In the genomic region with DNA sequence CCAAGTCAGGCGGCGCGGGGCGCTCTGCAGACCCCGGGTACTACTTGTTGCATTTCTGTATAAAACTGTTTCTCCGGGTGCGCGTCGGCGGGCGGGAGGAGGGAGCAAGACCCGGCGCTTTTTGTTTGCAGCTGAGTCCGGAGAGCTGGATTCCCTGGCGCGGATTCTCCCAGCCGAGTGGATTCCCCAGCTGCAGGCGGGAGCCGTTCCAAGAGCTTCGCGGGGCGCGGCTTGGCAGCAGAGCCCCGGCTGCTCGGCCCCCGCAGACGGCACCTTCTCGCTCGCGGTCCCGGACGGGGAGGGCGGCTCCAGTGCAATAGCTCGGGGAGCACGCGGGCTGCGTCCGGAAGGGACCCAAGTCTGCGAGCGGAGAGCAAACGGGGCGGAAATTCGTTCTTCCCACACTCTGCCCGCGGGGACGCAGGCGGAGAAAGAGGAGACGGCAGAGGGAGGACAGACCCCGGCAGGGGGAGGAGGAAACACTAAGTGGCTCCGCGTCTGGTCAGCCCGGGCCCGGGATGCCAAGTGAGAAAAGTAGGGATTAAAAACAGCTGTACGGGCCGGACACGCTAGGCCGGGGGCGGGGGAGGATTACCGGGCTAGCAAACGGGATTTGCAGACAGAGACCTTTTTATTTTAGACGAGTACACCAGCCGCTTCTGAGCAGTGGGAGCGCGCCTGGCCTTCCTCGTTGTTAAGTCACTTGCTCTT, we compare ENCODE assay signal across 8 cellular contexts. TPM values are rescaled to one million over a fixed set of nuclear protein-coding genes. Genes with fewer than 3 reads are reported as not detected.
DNase-seq lines count a peak whose midpoint lies in the region; ATAC-seq, FAIRE-seq and TF ChIP-seq lines count a peak whose summit lies in the region.

A gene with protein sequence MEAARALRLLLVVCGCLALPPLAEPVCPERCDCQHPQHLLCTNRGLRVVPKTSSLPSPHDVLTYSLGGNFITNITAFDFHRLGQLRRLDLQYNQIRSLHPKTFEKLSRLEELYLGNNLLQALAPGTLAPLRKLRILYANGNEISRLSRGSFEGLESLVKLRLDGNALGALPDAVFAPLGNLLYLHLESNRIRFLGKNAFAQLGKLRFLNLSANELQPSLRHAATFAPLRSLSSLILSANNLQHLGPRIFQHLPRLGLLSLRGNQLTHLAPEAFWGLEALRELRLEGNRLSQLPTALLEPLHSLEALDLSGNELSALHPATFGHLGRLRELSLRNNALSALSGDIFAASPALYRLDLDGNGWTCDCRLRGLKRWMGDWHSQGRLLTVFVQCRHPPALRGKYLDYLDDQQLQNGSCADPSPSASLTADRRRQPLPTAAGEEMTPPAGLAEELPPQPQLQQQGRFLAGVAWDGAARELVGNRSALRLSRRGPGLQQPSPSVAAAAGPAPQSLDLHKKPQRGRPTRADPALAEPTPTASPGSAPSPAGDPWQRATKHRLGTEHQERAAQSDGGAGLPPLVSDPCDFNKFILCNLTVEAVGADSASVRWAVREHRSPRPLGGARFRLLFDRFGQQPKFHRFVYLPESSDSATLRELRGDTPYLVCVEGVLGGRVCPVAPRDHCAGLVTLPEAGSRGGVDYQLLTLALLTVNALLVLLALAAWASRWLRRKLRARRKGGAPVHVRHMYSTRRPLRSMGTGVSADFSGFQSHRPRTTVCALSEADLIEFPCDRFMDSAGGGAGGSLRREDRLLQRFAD (minus strand): TSS at position 96 of the 711 bp plus-strand sequence. CDS start 284 bp downstream, outside the sequence.

- H3K9me3 ChIP-seq in endothelial cell of umbilical vein (replicated peaks; ENCODE audit: control insufficient read depth, insufficient read depth, low read length): no peaks in the 10 kb centered on the region

- peaks cover 18 to 29% of the 10 kb centered on the region in 2 experiments for H3K27me3 ChIP-seq in endothelial cell of umbilical vein (ENCODE audit: control insufficient read depth in 2 of 2, insufficient read depth in 2 of 2, low read length in 2 of 2)

- DNase-seq in ELR (ENCODE audit: low read depth) (peak; percentile 10), NCI-H82 treated with DMSO at 0.1 percent for 48 hours (lab: John Stamatoyannopoulos, UW; ENCODE audit: unreplicated experiment) (peak; percentile 92), endothelial cell of umbilical vein (ENCODE audit: low read depth, low spot score) (peak; percentile 48), lung microvascular endothelial cell (ENCODE audit: low read depth in 2 of 2) (peak; percentile 43 to 65), superior temporal gyrus (ENCODE audit: extremely low spot score) (peak; percentile 60), NCI-H1048 (lab: John Stamatoyannopoulos, UW) (no peak)
- no peak for DNase-seq in activated naive CD4-positive, alpha-beta T cell treated with anti-CD3 and anti-CD28 coated beads, Interleukin-2, amount 50 U/mL, for 72 hours (ENCODE audit: low spot score in 2 of 2)

- FAIRE-seq in endothelial cell of umbilical vein (lab: Jason Lieb, UNC): peak; percentile 18

- no peak within 1 kb of the TSS for H3K27ac ChIP-seq in endothelial cell of umbilical vein (ENCODE audit: insufficient read depth, low read depth, low read length)

- H3K9ac ChIP-seq in endothelial cell of umbilical vein (replicated peaks; ENCODE audit: extremely low read depth, insufficient read depth, low read length): no peak within 1 kb of the TSS

- H3K4me1 ChIP-seq in endothelial cell of umbilical vein (ENCODE audit: control insufficient read depth, extremely low read depth, insufficient read depth, low read length): peaks cover 11% of the 10 kb centered on the region

- H3K4me3 ChIP-seq in endothelial cell of umbilical vein (replicated peaks in 1 of 3; ENCODE audit: insufficient read depth in 1 of 3, low read depth in 1 of 3, low read length in 3 of 3): peak within 1 kb of the TSS in 2 of 3 experiments; percentile 12 to 13

- H3K36me3 ChIP-seq in endothelial cell of umbilical vein (ENCODE audit: control insufficient read depth in 2 of 2, extremely low read depth in 1 of 2, insufficient read depth in 2 of 2, low read length in 2 of 2): no peaks in the 10 kb centered on the region

- no peak for TF ChIP-seq CTCF in endothelial cell of umbilical vein (IDR thresholded peaks at IDR 0.05; ENCODE audit: extremely low read depth in 1 of 2, insufficient read depth in 1 of 2, low read depth in 1 of 2, low read length in 2 of 2)

- CTCF ChIA-PET in endothelial cell of umbilical vein (lab: Charles Lee): interaction anchor here (0.6 to 16.1 kb wide), 8 partner anchors 9 to 450 kb away, joined by 3 to 518 read pairs (median 28); no protein-coding TSS in a partner anchor

- H3K9me1 ChIP-seq in endothelial cell of umbilical vein (replicated peaks; ENCODE audit: control insufficient read depth, extremely low read depth, insufficient read depth, low read length): no peaks in the 10 kb centered on the region

- no peak for ATAC-seq in GM19467 (IDR thresholded peaks at IDR 0.05; ENCODE audit: unreplicated experiment)
- ATAC-seq in activated naive CD4-positive, alpha-beta T cell treated with anti-CD3 and anti-CD28 coated beads, Interleukin-2, amount 50 U/mL, for 72 hours: no peak

- H3K4me2 ChIP-seq in endothelial cell of umbilical vein (ENCODE audit: insufficient read depth, low read length): peak within 1 kb of the TSS; percentile 26

- dilution Hi-C loops in endothelial cell of umbilical vein (cut with MboI; ENCODE audit: extremely low pct_ligation_motif_present, low sequenced_read_pairs): no loop called here

- BruUV-seq in endothelial cell of umbilical vein (replicated peaks; lab: Mats Ljungman, UMichigan): no TSS peak

- no peaks in the 10 kb centered on the region for H4K20me1 ChIP-seq in endothelial cell of umbilical vein (replicated peaks; ENCODE audit: control insufficient read depth, extremely low read depth, insufficient read depth, low read length)

- no peak for TF ChIP-seq POLR2A in endothelial cell of umbilical vein (IDR thresholded peaks at IDR 0.05; ENCODE audit: low read depth, low read length)

- H2AFZ ChIP-seq in endothelial cell of umbilical vein (ENCODE audit: low read depth, low read length): peak within 1 kb of the TSS; percentile 60

- H3K27ac Mint-ChIP-seq in activated naive CD4-positive, alpha-beta T cell treated with anti-CD3 and anti-CD28 coated beads, Interleukin-2, amount 50 U/mL, for 72 hours: peak within 1 kb of the TSS in 1 of 2 donors; percentile 65

- POLR2A ChIA-PET in endothelial cell of umbilical vein (lab: Charles Lee): no interaction called here

- H3K36me3 Mint-ChIP-seq in activated naive CD4-positive, alpha-beta T cell treated with anti-CD3 and anti-CD28 coated beads, Interleukin-2, amount 50 U/mL, for 72 hours: peaks cover 0 to 9% of the 10 kb centered on the region in 2 donors

- no peaks in the 10 kb centered on the region for H3K79me2 ChIP-seq in endothelial cell of umbilical vein (ENCODE audit: control insufficient read depth, insufficient read depth, low read length)

- intact Hi-C loops in endothelial cell of umbilical vein (cut with micrococcal nuclease): no loop called here

- H3K9me3 Mint-ChIP-seq in activated naive CD4-positive, alpha-beta T cell treated with anti-CD3 and anti-CD28 coated beads, Interleukin-2, amount 50 U/mL, for 72 hours: no peaks in the 10 kb centered on the region

TF ChIP-seq in endothelial cell of umbilical vein, 7 proteins besides CTCF, POLR2A, EP300 and RAD21:
- TF ChIP-seq GATA2 (IDR thresholded peaks at IDR 0.05; ENCODE audit: insufficient read depth, insufficient read length, low read depth, low read length) (no peak), MAX (IDR thresholded peaks at IDR 0.05; ENCODE audit: insufficient read depth, insufficient read length) (no peak), EZH2 (IDR thresholded peaks at IDR 0.05; ENCODE audit: borderline replicate concordance, low read depth, low read length, severe bottlenecking) (peak; percentile 30)

RNA-seq across cellular contexts. Expression of the gene that starts here (rescaled TPM):
- total RNA-seq in endothelial cell of umbilical vein (0.97 and 1.8 TPM in 2 replicates), lung microvascular endothelial cell (15.0 and 83.9 TPM in 2 replicates)
- 0.52 and 0.78 TPM in 2 replicates for polyA plus RNA-seq in endothelial cell of umbilical vein
- 0.18 and 0.28 TPM in 2 replicates for polyA plus RNA-seq in endothelial cell of umbilical vein (2011; cell fraction: cytosol; rRNA removed)
- 0.08 and 0.18 TPM in 2 replicates for polyA plus RNA-seq in endothelial cell of umbilical vein (2011; cell fraction: nucleus; rRNA removed)
- 0.21 and 0.35 TPM in 2 replicates for polyA plus RNA-seq in endothelial cell of umbilical vein (2012)
- polyA minus RNA-seq in endothelial cell of umbilical vein: 0.47 and 0.90 TPM in 2 replicates
- polyA minus RNA-seq in endothelial cell of umbilical vein (2011; cell fraction: cytosol; rRNA and poly(A)+ RNA removed): not detected
- polyA minus RNA-seq in endothelial cell of umbilical vein (2011; cell fraction: nucleus; rRNA and poly(A)+ RNA removed): 0.19 and 0.34 TPM in 2 replicates
- under 1 TPM in 1 of 2 donors, not detected in 1; 0.10 TPM for total RNA-seq in activated naive CD4-positive, alpha-beta T cell treated with anti-CD3 and anti-CD28 coated beads, Interleukin-2, amount 50 U/mL, for 72 hours

Comparison
In these comparisons a context has a peak if more than half of its experiments do, and no peak if none do; other contexts are left out.
1. DNase-seq: peak in ELR (single experiment), NCI-H82 treated with DMSO at 0.1 percent for 48 hours (single experiment), endothelial cell of umbilical vein (single experiment), lung microvascular endothelial cell (2 of 2) and superior temporal gyrus (single experiment); none in NCI-H1048 (single experiment) and activated naive CD4-positive, alpha-beta T cell treated with anti-CD3 and anti-CD28 coated beads, Interleukin-2, amount 50 U/mL, for 72 hours (0 of 2).